In genomic region chr21:35932232-35932911, GRCh38 we compare ENCODE assay signal across 8 cellular contexts.
A peak's percentile ranks its signal among the peaks of the same experiment; 100 is the strongest.
DNase-seq lines count a peak whose midpoint lies in the region; ATAC-seq and TF ChIP-seq lines count a peak whose summit lies in the region.

No MANE protein-coding gene starts in this region.

- peak; percentile 1 for DNase-seq in stimulated activated CD4-positive, alpha-beta T cell treated with anti-CD3 and anti-CD28 coated beads, Interleukin-12 subunit alpha, Interleukin-12 subunit beta, amount 100 ng/mL, for 4 hours
- DNase-seq in stimulated activated CD4-positive, alpha-beta T cell treated with anti-CD3 and anti-CD28 coated beads, Interleukin-4, amount 100 ng/mL, for 1 hour: no peak
- DNase-seq in NCI-H226: peak; percentile 82
- peak in 30 of 58 donors; percentile 1 to 77 (median 20) for DNase-seq in anterior cingulate cortex (lab: John Stamatoyannopoulos, UW)
- peak; percentile 91 for DNase-seq in kidney epithelial cell (ENCODE audit: low read depth)
- peak; percentile 75 for DNase-seq in stromal cell of bone marrow (ENCODE audit: low read depth)
- no peak for DNase-seq in NCI-H774 (lab: John Stamatoyannopoulos, UW)

- H3K4me3 ChIP-seq in kidney epithelial cell (ENCODE audit: low read depth, low read length): no peak overlapping the region

- H3K36me3 ChIP-seq in kidney epithelial cell (ENCODE audit: control insufficient read depth, insufficient read depth, low read length): no peaks in the 10 kb centered on the region

- TF ChIP-seq CTCF in kidney epithelial cell (IDR thresholded peaks at IDR 0.05; ENCODE audit: insufficient read depth, low read length, poor library complexity, severe bottlenecking): no peak

- no peaks in the 10 kb centered on the region for H3K27me3 ChIP-seq in kidney epithelial cell (ENCODE audit: control insufficient read depth, insufficient read depth, low read length)

- peak; percentile 67 for ATAC-seq in HG02678 (IDR thresholded peaks at IDR 0.05; ENCODE audit: unreplicated experiment)

Comparison
In these comparisons a context has a peak if more than half of its experiments do, and no peak if none do; other contexts are left out.
1. DNase-seq: peak in stimulated activated CD4-positive, alpha-beta T cell treated with anti-CD3 and anti-CD28 coated beads, Interleukin-12 subunit alpha, Interleukin-12 subunit beta, amount 100 ng/mL, for 4 hours (single experiment), NCI-H226 (single experiment), anterior cingulate cortex (30 of 58), kidney epithelial cell (single experiment) and stromal cell of bone marrow (single experiment); none in stimulated activated CD4-positive, alpha-beta T cell treated with anti-CD3 and anti-CD28 coated beads, Interleukin-4, amount 100 ng/mL, for 1 hour (single experiment) and NCI-H774 (single experiment).